15 cellular contexts compared by ENCODE assay signal in genomic region chr5:58477760-58478159, GRCh38. TPM values are rescaled to one million over a fixed set of nuclear protein-coding genes. Genes with fewer than 3 reads are reported as not detected.
A peak's percentile ranks its signal among the peaks of the same experiment; 100 is the strongest.
DNase-seq lines count a peak whose midpoint lies in the region; ATAC-seq and TF ChIP-seq lines count a peak whose summit lies in the region.
"Had no signal": no experiment of that assay in that cellular context is flagged by ENCODE, and none has a peak within 500 bp of the region (broad histone marks: within the 10 kb centered on the region; RNA-seq: fewer than 3 reads in every experiment).

No MANE protein-coding gene starts in this region.

- no peak overlapping the region for H3K27ac Mint-ChIP-seq in endothelial cell (ENCODE audit: unreplicated experiment)
- H3K27ac Mint-ChIP-seq: immature natural killer cell had no signal

- H3K36me3 Mint-ChIP-seq in endothelial cell (ENCODE audit: low read depth, unreplicated experiment): peaks cover 10% of the 10 kb centered on the region
- H3K36me3 Mint-ChIP-seq: immature natural killer cell had no signal

- H3K9me3 Mint-ChIP-seq in endothelial cell (ENCODE audit: unreplicated experiment): peaks cover 14% of the 10 kb centered on the region

- H3K9me3 ChIP-seq in spleen: peaks cover 0 to 12% (median 4%) of the 10 kb centered on the region in 8 donors
- H3K9me3 ChIP-seq: ovary, suprapubic skin had no signal

- TF ChIP-seq CTCF in endothelial cell (IDR thresholded peaks at IDR 0.05; ENCODE audit: unreplicated experiment) (peak; percentile 28), spleen (IDR thresholded peaks at IDR 0.05 in 8 of 11, conservative IDR thresholded peaks at IDR 0.05 in 3 of 11) (peak in 7 of 11 experiments; percentile 24 to 49 (median 36))

- DNase-seq in NOMO-1 (lab: John Stamatoyannopoulos, UW; ENCODE audit: unreplicated experiment in 2 of 2) (peak; percentile 31 to 36), NOMO-1 treated with dmso at 0.1 percent for 144 hours (lab: John Stamatoyannopoulos, UW; ENCODE audit: unreplicated experiment) (no peak), NCI-H69 (lab: John Stamatoyannopoulos, UW) (peak; percentile 41), endothelial cell (ENCODE audit: low spot score) (no peak), spleen (no peak), NCI-H1092 treated with DMSO at 0.1 percent for 48 hours (lab: John Stamatoyannopoulos, UW) (no peak)
- no peak for DNase-seq in central memory CD4-positive, alpha-beta T cell
- DNase-seq: activated CD4-positive, alpha-beta T cell treated with anti-CD3 and anti-CD28 coated beads, Interleukin-2, amount 50 U/mL, for 48 hours; immature natural killer cell; NCI-H2107; ovary had no signal

- H3K27ac ChIP-seq in spleen: no peak overlapping the region
- H3K27ac ChIP-seq: epithelial cell of prostate, ovary, suprapubic skin had no signal

- no peak for ATAC-seq in HG03378 (IDR thresholded peaks at IDR 0.05; ENCODE audit: unreplicated experiment)

- no peak overlapping the region for H3K4me3 ChIP-seq in spleen
- H3K4me3 ChIP-seq: ovary, suprapubic skin had no signal

- no peaks in the 10 kb centered on the region for H3K27me3 ChIP-seq in spleen (replicated peaks in 1 of 7)
- H3K27me3 ChIP-seq: ovary, suprapubic skin had no signal

- intact Hi-C loops in spleen (cut with DNase I; ENCODE audit: low total_unique reads): loop anchor here (5.0 kb wide), 1 partner anchor 370 kb away; no protein-coding TSS in a partner anchor

- no peaks in the 10 kb centered on the region for H3K36me3 ChIP-seq in spleen
- H3K36me3 ChIP-seq: ovary, suprapubic skin had no signal

- peaks cover 7% of the 10 kb centered on the region for H3K4me1 Mint-ChIP-seq in endothelial cell (ENCODE audit: unreplicated experiment)
- H3K4me1 Mint-ChIP-seq: immature natural killer cell had no signal

- H3K4me3 Mint-ChIP-seq in endothelial cell (ENCODE audit: unreplicated experiment): no peak overlapping the region
- H3K4me3 Mint-ChIP-seq: immature natural killer cell had no signal

- WGBS in spleen, 5 donors: 20 to 42% (median 22%) methylated on average over 1 of the region's 1 CpG

- TF ChIP-seq POLR2A in spleen (IDR thresholded peaks at IDR 0.05): no peak

- peaks cover 1% of the 10 kb centered on the region for H3K27me3 Mint-ChIP-seq in endothelial cell (ENCODE audit: unreplicated experiment)

- H3K4me1 ChIP-seq in spleen: peaks cover 0 to 16% (median 0%) of the 10 kb centered on the region in 6 donors
- H3K4me1 ChIP-seq: suprapubic skin had no signal

RNA-seq across cellular contexts. Expression of gene GAPT, which starts 13.5 kb away (rescaled TPM):
- total RNA-seq in endothelial cell (ENCODE audit: unreplicated experiment) (1.4 TPM), spleen (10 to 100 TPM; 19.3 to 49.6 (median 30.4) TPM)
- 10 to 100 TPM; 39.0 to 56.0 (median 41.7) TPM for polyA plus RNA-seq in spleen
- polyA plus RNA-seq: BJ had no signal

RNA-seq across cellular contexts. Expression of gene PLK2, which starts 17.9 kb away (rescaled TPM):
- 572 TPM for total RNA-seq in endothelial cell (ENCODE audit: unreplicated experiment)
- 100 to 1,000 TPM; 241 to 519 (median 351) TPM for total RNA-seq in spleen
- polyA plus RNA-seq in spleen: 10 to 100 TPM; 23.2 to 70.8 (median 51.9) TPM

Comparison
In these comparisons a context has a peak if more than half of its experiments do, and no peak if none do; other contexts are left out.
1. DNase-seq: peak in NOMO-1 (2 of 2) and NCI-H69 (single experiment); none in NOMO-1 treated with dmso at 0.1 percent for 144 hours (single experiment), endothelial cell (single experiment), spleen (single experiment), NCI-H1092 treated with DMSO at 0.1 percent for 48 hours (single experiment) and central memory CD4-positive, alpha-beta T cell (single experiment).